In the genomic region with DNA sequence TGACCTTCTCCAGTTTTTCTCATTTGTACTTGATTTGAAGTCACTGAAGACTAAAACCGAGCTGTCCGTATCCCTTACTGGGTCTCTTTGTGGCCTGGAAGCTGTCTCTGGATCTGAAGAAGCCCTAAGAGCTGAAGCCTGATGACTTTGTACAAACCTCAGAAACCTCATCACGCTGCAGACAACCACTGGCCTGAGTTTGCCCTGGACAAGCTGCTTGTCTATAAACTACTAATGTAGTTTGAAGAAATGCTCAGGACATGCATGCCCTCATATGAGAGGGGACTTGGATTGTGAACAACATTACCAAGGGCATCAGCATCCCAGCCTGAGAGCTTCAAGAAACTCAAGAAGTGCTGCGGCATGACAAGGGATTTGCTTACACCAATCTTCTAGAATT, we compare ENCODE assay signal across 25 cellular contexts.
"Had no signal": no experiment of that assay in that cellular context is flagged by ENCODE, and none has a peak within 500 bp of the region (broad histone marks: within the 10 kb centered on the region; RNA-seq: fewer than 3 reads in every experiment).

No MANE protein-coding gene starts in this region.

- ATAC-seq: stimulated activated effector memory CD8-positive, alpha-beta T cell treated with anti-CD3 and anti-CD28 coated beads, Interleukin-12 subunit alpha, Interleukin-12 subunit beta, amount 100 ng/mL, for 72 hours; stimulated activated naive B cell treated with anti-CD40 and anti-IgM and Interleukin-4, amounts not matched to agents 10 μg/mL and 1 μg/mL and 100 μg/mL, for 72 hours; stimulated activated naive CD8-positive, alpha-beta T cell treated with anti-CD3 and anti-CD28 coated beads, Interleukin-15, amount 100 ng/mL, for 72 hours; stimulated activated naive CD8-positive, alpha-beta T cell treated with anti-CD3 and anti-CD28 coated beads, Interleukin-15, Interleukin-2, amounts not matched to agents 100 U/mL and 50 U/mL, for 24 hours; upper lobe of right lung had no signal

- H3K36me3 ChIP-seq: stomach, suprapubic skin, thoracic aorta, thyroid gland, tibial artery, tibial nerve, transverse colon, upper lobe of left lung, upper lobe of right lung, uterus, vagina had no signal

- H3K4me1 ChIP-seq: stomach, suprapubic skin, testis, thyroid gland, tibial artery, tibial nerve, transverse colon, upper lobe of left lung, upper lobe of right lung, uterus, vagina had no signal

- H3K27me3 ChIP-seq: stomach, suprapubic skin, testis, thyroid gland, tibial artery, tibial nerve, transverse colon, upper lobe of left lung, upper lobe of right lung, uterus, vagina had no signal

- H3K9me3 ChIP-seq: suprapubic skin, testis, thoracic aorta, thyroid gland, tibial artery, tibial nerve, transverse colon, upper lobe of left lung, upper lobe of right lung, uterus, vagina had no signal

- H3K27ac ChIP-seq: stomach, suprapubic skin, testis, thoracic aorta, thyroid gland, tibial artery, tibial nerve, transverse colon, upper lobe of left lung, upper lobe of right lung, uterus, vagina had no signal

- H3K4me3 ChIP-seq: stomach, suprapubic skin, testis, thoracic aorta, thyroid gland, tibial artery, tibial nerve, transverse colon, upper lobe of left lung, upper lobe of right lung, uterus, vagina had no signal

- DNase-seq: stimulated activated CD4-positive, alpha-beta T cell treated with anti-CD3 and anti-CD28 coated beads, Interleukin-2, amount 100 ng/mL, for 48 hours; stimulated activated CD4-positive, alpha-beta T cell treated with anti-CD3 and anti-CD28 coated beads, Interleukin-4, amount 100 ng/mL, for 1 hour; stimulated activated CD4-positive, alpha-beta T cell treated with anti-CD3 and anti-CD28 coated beads, Interleukin-4, amount 100 ng/mL, for 24 hours; stimulated activated CD4-positive, alpha-beta T cell treated with anti-CD3 and anti-CD28 coated beads, Interleukin-4, amount 100 ng/mL, for 4 hours; stimulated activated CD8-positive, alpha-beta memory T cell treated with anti-CD3 and anti-CD28 coated beads, Interleukin-4, amount 100 ng/mL, for 48 hours; stimulated activated naive B cell treated with anti-CD40 and anti-IgM and Interleukin-4, amounts not matched to agents 10 μg/mL and 1 μg/mL and 100 μg/mL, for 72 hours; stimulated activated naive CD4-positive, alpha-beta T cell; stimulated activated naive CD4-positive, alpha-beta T cell treated with Interleukin-2 at 50 U/mL for 16 hours; stimulated activated naive CD8-positive, alpha-beta T cell treated with anti-CD3 and anti-CD28 coated beads, Interleukin-15, amount 100 ng/mL, for 72 hours; stimulated activated naive CD8-positive, alpha-beta T cell treated with anti-CD3 and anti-CD28 coated beads, Interleukin-15, Interleukin-2, amounts not matched to agents 100 U/mL and 50 U/mL, for 24 hours; stomach; substantia nigra; testis; thyroid gland; tibial artery; transverse colon; trophoblast cell; upper lobe of left lung; upper lobe of right lung; uterus had no signal
